ENCODE assay signal across 8 cellular contexts in the genomic region with DNA sequence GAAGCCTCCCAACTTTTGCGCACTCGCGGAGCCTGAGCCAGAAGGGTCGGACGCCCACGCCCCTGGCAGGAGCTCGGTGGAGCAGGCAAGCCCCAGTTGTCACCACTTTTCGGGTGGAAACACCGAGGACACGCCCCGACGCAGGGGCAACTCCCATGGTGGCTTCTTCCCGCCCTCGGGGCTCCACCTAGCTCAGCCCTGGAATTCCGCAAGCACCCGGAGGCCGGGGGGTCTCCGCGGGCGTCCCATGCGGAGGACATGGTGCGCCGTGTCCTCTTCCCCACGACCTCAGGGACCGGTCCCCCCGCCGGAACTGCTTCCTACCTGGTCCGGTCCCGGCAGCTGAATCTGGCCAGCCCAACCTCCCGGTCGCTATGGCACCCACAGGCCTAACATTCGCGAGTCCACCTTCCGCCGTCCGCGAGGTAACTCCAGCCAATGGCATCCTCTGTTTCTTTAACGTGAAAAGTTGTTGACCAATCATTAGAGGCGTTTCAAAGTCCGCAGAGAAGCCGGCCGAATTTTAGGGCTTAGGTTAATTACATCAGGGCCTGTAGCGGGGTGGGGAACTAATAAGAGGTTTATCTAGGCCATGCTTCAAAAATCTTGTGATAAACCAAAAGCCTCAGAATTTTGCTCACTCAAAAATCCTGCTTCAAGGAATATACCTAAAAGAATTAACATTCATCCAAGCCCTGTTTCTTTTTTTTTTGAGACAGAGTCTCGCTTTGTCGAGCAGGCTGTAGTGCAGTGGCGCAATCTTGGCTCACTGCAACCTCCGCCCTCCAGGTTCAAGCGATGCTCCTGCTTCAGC. TPM values are rescaled to one million over a fixed set of nuclear protein-coding genes. Genes with fewer than 3 reads are reported as not detected.
A peak's percentile ranks its signal among the peaks of the same experiment; 100 is the strongest.
DNase-seq lines count a peak whose midpoint lies in the region; ATAC-seq, FAIRE-seq and TF ChIP-seq lines count a peak whose summit lies in the region.

STPG1 (minus strand) TSS at position 433 of the 814 bp plus-strand sequence. CDS start 12,394 bp downstream, outside the sequence.

- peaks cover 20% of the 10 kb centered on the region for H3K36me3 Mint-ChIP-seq in activated T-cell treated with anti-CD3 and anti-CD28 coated beads, Interleukin-2, amount 50 U/mL, for 24 hours (ENCODE audit: low read depth)

- peak within 1 kb of the TSS; percentile 89 for H3K27ac Mint-ChIP-seq in activated T-cell treated with anti-CD3 and anti-CD28 coated beads, Interleukin-2, amount 50 U/mL, for 24 hours

- peak within 1 kb of the TSS; percentile 77 for H3K4me3 ChIP-seq in mononuclear cell (ENCODE audit: low read length)

- peak within 1 kb of the TSS; percentile 85 for H3K4me3 Mint-ChIP-seq in activated T-cell treated with anti-CD3 and anti-CD28 coated beads, Interleukin-2, amount 50 U/mL, for 24 hours

- FAIRE-seq in HTR-8/SVneo (lab: Jason Lieb, UNC), result peak; percentile 72

- no peak for ATAC-seq in GM19351 (IDR thresholded peaks at IDR 0.05; ENCODE audit: unreplicated experiment)

- no peaks in the 10 kb centered on the region for H3K27me3 ChIP-seq in mononuclear cell (ENCODE audit: insufficient read depth, low read length)

- H3K27me3 Mint-ChIP-seq in activated T-cell treated with anti-CD3 and anti-CD28 coated beads, Interleukin-2, amount 50 U/mL, for 24 hours, result no peaks in the 10 kb centered on the region

- H3K9me3 ChIP-seq in mononuclear cell (ENCODE audit: low read depth, low read length), result no peaks in the 10 kb centered on the region

- peak; percentile 70 for DNase-seq in DMS53 treated with DMSO at 0.1 percent for 48 hours (lab: John Stamatoyannopoulos, UW; ENCODE audit: unreplicated experiment)
- peak; percentile 94 for DNase-seq in HTR-8/SVneo (ENCODE audit: insufficient read length, low spot score)
- peak; percentile 96 for DNase-seq in OCI-M1 (lab: John Stamatoyannopoulos, UW)
- peak; percentile 88 for DNase-seq in activated T-cell treated with anti-CD3 and anti-CD28 coated beads, Interleukin-2, amount 50 U/mL, for 24 hours
- peak; percentile 91 to 93 for DNase-seq in erythroblast (lab: John Stamatoyannopoulos, UW)
- peak; percentile 41 to 48 for DNase-seq in stimulated activated CD8-positive, alpha-beta memory T cell treated with anti-CD3 and anti-CD28 coated beads, Interleukin-2, amount 100 ng/mL, for 1 hour (ENCODE audit: low read depth in 2 of 2)

- peak; percentile 50 for TF ChIP-seq POLR2A in erythroblast (IDR thresholded peaks at IDR 0.05; ENCODE audit: low read length)

- peaks cover 57% of the 10 kb centered on the region for H3K4me1 Mint-ChIP-seq in activated T-cell treated with anti-CD3 and anti-CD28 coated beads, Interleukin-2, amount 50 U/mL, for 24 hours (ENCODE audit: low read depth)

- H3K9me3 Mint-ChIP-seq in activated T-cell treated with anti-CD3 and anti-CD28 coated beads, Interleukin-2, amount 50 U/mL, for 24 hours, result no peaks in the 10 kb centered on the region

- peaks cover 43% of the 10 kb centered on the region for H3K4me1 ChIP-seq in mononuclear cell (ENCODE audit: insufficient read depth, low read length)

RNA-seq across cellular contexts. Expression of gene STPG1, which starts in this region (rescaled TPM):
- total RNA-seq in mononuclear cell, result 1.6 TPM

Comparison
In these comparisons a context has a peak if more than half of its experiments do, and no peak if none do; other contexts are left out.
1. DNase-seq: peak in every context shown above with its lines; median percentile 96 in OCI-M1; 94 in HTR-8/SVneo; 92 in erythroblast; 88 in activated T-cell treated with anti-CD3 and anti-CD28 coated beads, Interleukin-2, amount 50 U/mL, for 24 hours; 70 in DMS53 treated with DMSO at 0.1 percent for 48 hours; 44 in stimulated activated CD8-positive, alpha-beta memory T cell treated with anti-CD3 and anti-CD28 coated beads, Interleukin-2, amount 100 ng/mL, for 1 hour.